In genomic region chr14:31568151-31568550, GRCh38 we compare ENCODE assay signal across 17 cellular contexts. TPM values are rescaled to one million over a fixed set of nuclear protein-coding genes. Genes with fewer than 3 reads are reported as not detected.
A peak's percentile ranks its signal among the peaks of the same experiment; 100 is the strongest.
DNase-seq lines count a peak whose midpoint lies in the region; ATAC-seq, FAIRE-seq and TF ChIP-seq lines count a peak whose summit lies in the region.
"Had no signal": no experiment of that assay in that cellular context is flagged by ENCODE, and none has a peak within 500 bp of the region (broad histone marks: within the 10 kb centered on the region; RNA-seq: fewer than 3 reads in every experiment).

No MANE protein-coding gene starts in this region.

- H3K9me3 ChIP-seq in heart right ventricle: no peaks in the 10 kb centered on the region
- H3K9me3 ChIP-seq in right cardiac atrium (ENCODE audit: control insufficient read depth, low read length): no peaks in the 10 kb centered on the region
- H3K9me3 ChIP-seq in astrocyte (ENCODE audit: insufficient read depth, low read depth, low read length): no peaks in the 10 kb centered on the region
- no peaks in the 10 kb centered on the region for H3K9me3 ChIP-seq in upper lobe of left lung
- H3K9me3 ChIP-seq: stomach had no signal

- H3K27ac ChIP-seq in heart right ventricle (peak overlapping the region in 9 of 10 donors; percentile 3 to 56 (median 41)), right cardiac atrium (ENCODE audit: low read length) (no peak overlapping the region), astrocyte (ENCODE audit: low read depth, low read length) (no peak overlapping the region), upper lobe of left lung (peak overlapping the region in 3 of 4 donors; percentile 35 to 57 (median 42))
- H3K27ac ChIP-seq: RWPE1 had no signal

- H3K4me3 Mint-ChIP-seq in astrocyte (ENCODE audit: unreplicated experiment): no peak overlapping the region
- H3K4me3 Mint-ChIP-seq: dendritic cell treated with granulocyte-macrophage colony-stimulating factor and Interleukin-4, amounts not matched to agents 40 ng/mL and 50 ng/mL, for 4 days had no signal

- H3K27me3 Mint-ChIP-seq in astrocyte (ENCODE audit: low read depth, unreplicated experiment): no peaks in the 10 kb centered on the region
- H3K27me3 Mint-ChIP-seq: dendritic cell treated with granulocyte-macrophage colony-stimulating factor and Interleukin-4, amounts not matched to agents 40 ng/mL and 50 ng/mL, for 4 days; naive B cell; progenitor cell of endocrine pancreas had no signal

- peaks cover 2% of the 10 kb centered on the region for H3K4me1 Mint-ChIP-seq in astrocyte (ENCODE audit: low read depth, unreplicated experiment)

- H3K27me3 ChIP-seq in heart right ventricle (no peaks in the 10 kb centered on the region), right cardiac atrium (ENCODE audit: control insufficient read depth, insufficient read depth) (no peaks in the 10 kb centered on the region), astrocyte (ENCODE audit: insufficient read depth, low read length) (no peaks in the 10 kb centered on the region), upper lobe of left lung (no peaks in the 10 kb centered on the region)
- H3K27me3 ChIP-seq: stomach had no signal

- H2AFZ ChIP-seq in astrocyte (ENCODE audit: low read depth, low read length): no peak overlapping the region

- ATAC-seq in heart right ventricle: peak in 1 of 8 donors; percentile 31
- ATAC-seq in right cardiac atrium: no peak
- ATAC-seq in upper lobe of left lung (ENCODE audit: low FRiP score in 2 of 2): no peak
- no peak for ATAC-seq in GM19467 (IDR thresholded peaks at IDR 0.05; ENCODE audit: unreplicated experiment)

- FAIRE-seq in astrocyte (lab: Jason Lieb, UNC): peak; percentile 9

- 41 to 57% methylated on average over 4 of the region's 4 CpGs for WGBS in heart right ventricle, 2 donors
- 35% methylated on average over 4 of the region's 4 CpGs for WGBS in right cardiac atrium
- 50 to 58% methylated on average over 4 of the region's 4 CpGs for WGBS in upper lobe of left lung, 2 donors

- H3K36me3 ChIP-seq in heart right ventricle: peaks cover 0 to 24% (median 0%) of the 10 kb centered on the region in 9 donors
- no peaks in the 10 kb centered on the region for H3K36me3 ChIP-seq in astrocyte (ENCODE audit: insufficient read depth, low read length)
- H3K36me3 ChIP-seq in upper lobe of left lung: peaks cover 0 to 4% (median 2%) of the 10 kb centered on the region in 4 donors

- H3K4me1 ChIP-seq in heart right ventricle: peaks cover 0 to 35% (median 12%) of the 10 kb centered on the region in 9 donors
- no peaks in the 10 kb centered on the region for H3K4me1 ChIP-seq in right cardiac atrium (ENCODE audit: control insufficient read depth, insufficient read depth, low read length)
- H3K4me1 ChIP-seq in astrocyte (ENCODE audit: insufficient read depth, low read length): no peaks in the 10 kb centered on the region
- peaks cover 0 to 17% (median 15%) of the 10 kb centered on the region in 4 donors for H3K4me1 ChIP-seq in upper lobe of left lung

- TF ChIP-seq CTCF in heart right ventricle (IDR thresholded peaks at IDR 0.05): no peak
- TF ChIP-seq CTCF in astrocyte (IDR thresholded peaks at IDR 0.05; ENCODE audit: insufficient read depth, low read depth, low read length): no peak
- no peak for TF ChIP-seq CTCF in upper lobe of left lung (IDR thresholded peaks at IDR 0.05)

- peak overlapping the region in 1 of 10 donors; percentile 3 for H3K4me3 ChIP-seq in heart right ventricle
- no peak overlapping the region for H3K4me3 ChIP-seq in right cardiac atrium (ENCODE audit: low read length)
- no peak overlapping the region for H3K4me3 ChIP-seq in astrocyte (ENCODE audit: insufficient read depth, low read depth, low read length)
- no peak overlapping the region for H3K4me3 ChIP-seq in upper lobe of left lung
- H3K4me3 ChIP-seq: stomach had no signal

- no peak overlapping the region for H3K9ac ChIP-seq in astrocyte (ENCODE audit: low read length)

- TF ChIP-seq POLR2A in upper lobe of left lung (IDR thresholded peaks at IDR 0.05) (no peak), erythroblast (IDR thresholded peaks at IDR 0.05; ENCODE audit: low read length) (no peak)

- TF ChIP-seq EP300 in upper lobe of left lung (IDR thresholded peaks at IDR 0.05): no peak

- intact Hi-C loops in heart right ventricle (cut with DNase I): loop anchor here in 3 of 10 donors (10.0 kb wide), 1 partner anchor 507 kb away; the partner anchor contains the start of gene ARHGAP5 (in 3 of the 3)
- intact Hi-C loops in right cardiac atrium (cut with DNase I): loop anchor here in 1 of 4 donors (10.0 kb wide), 1 partner anchor 637 kb away; the partner anchor contains the start of genes RNU6-7 and RNU6-8

- DNase-seq in heart right ventricle (no peak), right cardiac atrium (no peak), astrocyte (ENCODE audit: low read depth) (no peak), iris pigment epithelial cell (ENCODE audit: low read depth) (peak; percentile 73), upper lobe of left lung (no peak), erythroblast (lab: John Stamatoyannopoulos, UW) (no peak), SW480 (ENCODE audit: low spot score) (no peak)
- DNase-seq: activated CD4-positive, CD25-positive, alpha-beta regulatory T cell; amygdala; KBM-7; naive B cell; stomach; T-helper 1 cell had no signal

- no peaks in the 10 kb centered on the region for H3K9me3 Mint-ChIP-seq in astrocyte (ENCODE audit: unreplicated experiment)
- H3K9me3 Mint-ChIP-seq: dendritic cell treated with granulocyte-macrophage colony-stimulating factor and Interleukin-4, amounts not matched to agents 40 ng/mL and 50 ng/mL, for 4 days; naive B cell had no signal

- no peaks in the 10 kb centered on the region for H3K79me2 ChIP-seq in astrocyte (ENCODE audit: insufficient read depth, low read length)

- no peak overlapping the region for H3K27ac Mint-ChIP-seq in astrocyte (ENCODE audit: unreplicated experiment)
- H3K27ac Mint-ChIP-seq: dendritic cell treated with granulocyte-macrophage colony-stimulating factor and Interleukin-4, amounts not matched to agents 40 ng/mL and 50 ng/mL, for 4 days; progenitor cell of endocrine pancreas had no signal

- H3K36me3 Mint-ChIP-seq in astrocyte (ENCODE audit: low read depth, unreplicated experiment): no peaks in the 10 kb centered on the region

- no peak overlapping the region for H3K4me2 ChIP-seq in astrocyte (ENCODE audit: low read length)

- H4K20me1 ChIP-seq in astrocyte (ENCODE audit: insufficient read depth, low read length): no peaks in the 10 kb centered on the region

RNA-seq across cellular contexts. Expression of gene NUBPL, which starts 6.9 kb away (rescaled TPM):
- total RNA-seq in heart right ventricle: 10 to 100 TPM; 19.3 to 32.0 (median 24.7) TPM
- 1 to 10 TPM; 4.0 to 5.3 TPM for polyA plus RNA-seq in heart right ventricle
- 10 to 100 TPM; 19.1 to 23.9 (median 22.2) TPM for total RNA-seq in right cardiac atrium
- 9.6 TPM for polyA plus RNA-seq in right cardiac atrium
- total RNA-seq in astrocyte: 8.2 and 9.0 TPM in 2 replicates
- total RNA-seq in upper lobe of left lung: 10 to 100 TPM in 1 of 6 donors, 1 to 10 TPM in 5; 3.2 to 15.2 (median 8.2) TPM

Comparison
In these comparisons a context has a peak if more than half of its experiments do, and no peak if none do; other contexts are left out.
1. H3K27ac ChIP-seq: peak in heart right ventricle (9 of 10) and upper lobe of left lung (3 of 4); none in right cardiac atrium (single experiment) and astrocyte (single experiment).